In genomic region chr2:207777124-207777523, GRCh38 we compare ENCODE assay signal across 35 cellular contexts. TPM values are rescaled to one million over a fixed set of nuclear protein-coding genes. Genes with fewer than 3 reads are reported as not detected.
"Had no signal": no experiment of that assay in that cellular context is flagged by ENCODE, and none has a peak within 500 bp of the region (broad histone marks: within the 10 kb centered on the region; RNA-seq: fewer than 3 reads in every experiment).

No MANE protein-coding gene starts in this region.

- H3K27me3 ChIP-seq: ascending aorta, cardiac muscle cell, suprapubic skin, tibial artery, upper lobe of right lung had no signal

- H3K9me3 ChIP-seq: ascending aorta, psoas muscle, suprapubic skin, tibial artery, upper lobe of right lung had no signal

- ATAC-seq: activated CD4-positive, CD25-positive, alpha-beta regulatory T cell treated with anti-CD3 and anti-CD28 coated beads, Interleukin-2, amount 50 U/mL, for 24 hours; esophagus mucosa; left colon; naive thymus-derived CD4-positive, alpha-beta T cell; psoas muscle; upper lobe of right lung had no signal

- H3K4me3 Mint-ChIP-seq: activated CD4-positive, alpha-beta memory T cell treated with anti-CD3 and anti-CD28 coated beads for 36 hours; activated naive CD4-positive, alpha-beta T cell treated with anti-CD3 and anti-CD28 coated beads, Interleukin-2, amount 10 ng/mL, durations not matched to agents 7 days and 5 days; activated naive CD8-positive, alpha-beta T cell treated with anti-CD3 and anti-CD28 coated beads, Interleukin-2, amount 10 ng/mL, durations not matched to agents 7 days and 5 days; activated T-helper 1 cell treated with anti-CD3 and anti-CD28 coated beads, Interleukin-12 subunit alpha, Interleukin-12 subunit beta, Interleukin-2, Interleukin-4 antibody, amounts not matched to agents 30 ng/mL and 10 ng/mL and 1 ng/mL, durations not matched to agents 14 hours and 24 hours and 36 hours; brain; immature natural killer cell; memory B cell; naive thymus-derived CD4-positive, alpha-beta T cell; neural crest cell had no signal

- H3K9me3 Mint-ChIP-seq: activated CD4-positive, alpha-beta memory T cell treated with anti-CD3 and anti-CD28 coated beads for 36 hours; activated naive CD4-positive, alpha-beta T cell treated with anti-CD3 and anti-CD28 coated beads, Interleukin-2, amount 10 ng/mL, durations not matched to agents 7 days and 5 days; activated naive CD8-positive, alpha-beta T cell treated with anti-CD3 and anti-CD28 coated beads, Interleukin-2, amount 10 ng/mL, durations not matched to agents 7 days and 5 days; activated T-helper 1 cell treated with anti-CD3 and anti-CD28 coated beads, Interleukin-12 subunit alpha, Interleukin-12 subunit beta, Interleukin-2, Interleukin-4 antibody, amounts not matched to agents 30 ng/mL and 10 ng/mL and 1 ng/mL, durations not matched to agents 14 hours and 24 hours and 36 hours; immature natural killer cell; memory B cell; naive thymus-derived CD4-positive, alpha-beta T cell; neural crest cell had no signal

- H3K27me3 Mint-ChIP-seq: activated CD4-positive, alpha-beta memory T cell treated with anti-CD3 and anti-CD28 coated beads for 36 hours; memory B cell had no signal

- H3K4me3 ChIP-seq: ascending aorta, cardiac muscle cell, psoas muscle, smooth muscle cell, suprapubic skin, tibial artery, upper lobe of right lung had no signal

- H3K36me3 ChIP-seq: ascending aorta, cardiac muscle cell, suprapubic skin, tibial artery, upper lobe of right lung, WERI-Rb-1 had no signal

- H3K36me3 Mint-ChIP-seq: activated CD4-positive, alpha-beta memory T cell treated with anti-CD3 and anti-CD28 coated beads for 36 hours; activated naive CD4-positive, alpha-beta T cell treated with anti-CD3 and anti-CD28 coated beads, Interleukin-2, amount 10 ng/mL, durations not matched to agents 7 days and 5 days; activated naive CD8-positive, alpha-beta T cell treated with anti-CD3 and anti-CD28 coated beads, Interleukin-2, amount 10 ng/mL, durations not matched to agents 7 days and 5 days; brain; immature natural killer cell; memory B cell; naive thymus-derived CD4-positive, alpha-beta T cell had no signal

- H3K4me1 ChIP-seq: ascending aorta, parathyroid adenoma, psoas muscle, suprapubic skin, tibial artery, upper lobe of right lung had no signal

- H3K4me1 Mint-ChIP-seq: activated naive CD8-positive, alpha-beta T cell treated with anti-CD3 and anti-CD28 coated beads, Interleukin-2, amount 10 ng/mL, durations not matched to agents 7 days and 5 days; immature natural killer cell; memory B cell had no signal

- H3K27ac ChIP-seq: ascending aorta, cardiac muscle cell, parathyroid adenoma, psoas muscle, suprapubic skin, tibial artery, upper lobe of right lung, WERI-Rb-1 had no signal

- DNase-seq: activated CD4-positive, alpha-beta memory T cell treated with anti-CD3 and anti-CD28 coated beads for 36 hours; activated CD4-positive, alpha-beta T cell treated with anti-CD3 and anti-CD28 coated beads for 48 hours; activated CD8-positive, alpha-beta memory T cell treated with anti-CD3 and anti-CD28 coated beads, Interleukin-2, amount 50 U/mL, for 4 hours; activated gamma-delta T cell; activated naive CD4-positive, alpha-beta T cell treated with anti-CD3 and anti-CD28 coated beads, Interleukin-2, amount 10 ng/mL, durations not matched to agents 7 days and 5 days; activated naive CD8-positive, alpha-beta T cell treated with anti-CD3 and anti-CD28 coated beads, Interleukin-2, amount 10 ng/mL, durations not matched to agents 7 days and 5 days; activated T-cell treated with anti-CD3 and anti-CD28 coated beads, Interleukin-2, amount 50 U/mL, for 1 hour; cerebellar nuclear complex; foreskin fibroblast; head of caudate nucleus; hypothalamus; immature natural killer cell; kidney; left colon; midbrain; naive thymus-derived CD4-positive, alpha-beta T cell; occipital lobe; psoas muscle; stimulated activated CD4-positive, alpha-beta T cell treated with anti-CD3 and anti-CD28 coated beads, Interleukin-2, amount 100 ng/mL, for 24 hours; stimulated activated naive CD4-positive, alpha-beta T cell; T1000; tibial artery; upper lobe of right lung; WERI-Rb-1 had no signal

- H3K27ac Mint-ChIP-seq: activated CD4-positive, alpha-beta memory T cell treated with anti-CD3 and anti-CD28 coated beads for 36 hours; activated naive CD4-positive, alpha-beta T cell treated with anti-CD3 and anti-CD28 coated beads, Interleukin-2, amount 10 ng/mL, durations not matched to agents 7 days and 5 days; activated naive CD8-positive, alpha-beta T cell treated with anti-CD3 and anti-CD28 coated beads, Interleukin-2, amount 10 ng/mL, durations not matched to agents 7 days and 5 days; activated T-helper 1 cell treated with anti-CD3 and anti-CD28 coated beads, Interleukin-12 subunit alpha, Interleukin-12 subunit beta, Interleukin-2, Interleukin-4 antibody, amounts not matched to agents 30 ng/mL and 10 ng/mL and 1 ng/mL, durations not matched to agents 14 hours and 24 hours and 36 hours; brain; immature natural killer cell; memory B cell; naive thymus-derived CD4-positive, alpha-beta T cell had no signal

RNA-seq across cellular contexts. Expression of gene FZD5, which starts 7.4 kb away (rescaled TPM):
- polyA plus RNA-seq: naive thymus-derived CD4-positive, alpha-beta T cell had no signal
